Comparison of ENCODE assay signal across 16 cellular contexts in the genomic region with DNA sequence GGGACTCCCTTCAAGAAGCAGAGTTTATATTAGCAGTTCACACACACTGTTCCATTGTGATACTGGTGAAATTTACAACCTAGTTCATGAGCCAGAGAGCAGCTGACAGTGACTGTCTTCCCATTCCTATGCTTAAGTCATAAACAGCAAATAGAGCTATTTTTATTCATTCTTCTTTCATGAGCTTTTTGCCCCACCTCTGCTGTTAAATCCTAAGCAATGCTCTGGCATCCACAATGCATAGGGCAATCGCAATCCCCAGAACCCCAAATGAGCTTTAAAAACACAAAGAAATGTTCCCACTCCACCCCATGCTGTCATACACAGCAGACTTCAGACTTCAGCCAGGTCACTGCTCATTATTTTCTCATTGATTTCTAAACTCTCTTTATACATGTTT.
DNase-seq lines count a peak whose midpoint lies in the region; ATAC-seq and TF ChIP-seq lines count a peak whose summit lies in the region.
"Had no signal": no experiment of that assay in that cellular context is flagged by ENCODE, and none has a peak within 500 bp of the region (broad histone marks: within the 10 kb centered on the region; RNA-seq: fewer than 3 reads in every experiment).

No MANE protein-coding gene starts in this region.

- no peak overlapping the region for H4K91ac ChIP-seq in neuronal stem cell (ENCODE audit: low read depth, low read length, poor library complexity)

- intact Hi-C loops in Panc1 (cut with micrococcal nuclease; ENCODE audit: unreplicated experiment), result loop anchor here (10.0 kb wide), 1 partner anchor 245 kb away; no protein-coding TSS in a partner anchor
- intact Hi-C loops in gastrocnemius medialis (cut with DNase I; ENCODE audit: low total_unique reads), result loop anchor here (10.0 kb wide), 1 partner anchor 85 kb away; no protein-coding TSS in a partner anchor

- H3K4ac ChIP-seq in neuronal stem cell (ENCODE audit: low read length), result no peak overlapping the region

- H2BK15ac ChIP-seq in neuronal stem cell (ENCODE audit: low read length), result no peak overlapping the region

- H3K9ac ChIP-seq in neuronal stem cell (ENCODE audit: low read depth, low read length, poor library complexity), result no peak overlapping the region

- TF ChIP-seq CTCF in Panc1 (IDR thresholded peaks at IDR 0.05) (no peak), fibroblast of villous mesenchyme (IDR thresholded peaks at IDR 0.05; ENCODE audit: insufficient read depth, low read depth, low read length) (no peak), gastrocnemius medialis (IDR thresholded peaks at IDR 0.05 in 4 of 5, conservative IDR thresholded peaks at IDR 0.05 in 1 of 5) (no peak)

- no peak overlapping the region for H3K14ac ChIP-seq in neuronal stem cell (ENCODE audit: low read length)

- in situ Hi-C loops in Panc1 (cut with HindIII; ENCODE audit: low pct_unique_long_range_greater_than_20kb, low sequenced_read_pairs), result no loop called here
- in situ Hi-C loops in gastrocnemius medialis (cut with MboI; ENCODE audit: low sequenced_read_pairs in 4 of 4), result loop anchor here (10.0 to 25.0 kb wide), 2 partner anchors 105 to 557 kb away; no protein-coding TSS in a partner anchor

- DNase-seq in EL (peak; percentile 61), Panc1 (ENCODE audit: low read depth, low spot score) (peak; percentile 61), fibroblast of villous mesenchyme (ENCODE audit: low read depth) (peak; percentile 78), gastrocnemius medialis (no peak), hypothalamus (lab: John Stamatoyannopoulos, UW) (no peak), GM19238 (ENCODE audit: insufficient read length, low spot score) (no peak), neuronal stem cell (ENCODE audit: low spot score) (no peak)
- DNase-seq in stimulated activated naive CD8-positive, alpha-beta T cell treated with anti-CD3 and anti-CD28 coated beads, Interleukin-15, Interleukin-2, amounts not matched to agents 100 U/mL and 50 U/mL, for 24 hours, result no peak
- DNase-seq: activated CD8-positive, alpha-beta T cell treated with anti-CD3 and anti-CD28 coated beads for 36 hours; CD4-positive, alpha-beta T cell; GF-D8; Karpas-422; NCI-H2081; SHP77 treated with DMSO at 0.1 percent for 48 hours; stimulated activated CD4-positive, alpha-beta T cell treated with anti-CD3 and anti-CD28 coated beads, Interleukin-2, amount 100 ng/mL, for 24 hours had no signal

- no peak overlapping the region for H2BK12ac ChIP-seq in neuronal stem cell (ENCODE audit: low read length)

- H3K23ac ChIP-seq in neuronal stem cell (ENCODE audit: low read depth, low read length, poor library complexity), result no peak overlapping the region

- H2AK5ac ChIP-seq in neuronal stem cell (ENCODE audit: low read depth, low read length), result no peak overlapping the region

- H2BK120ac ChIP-seq in neuronal stem cell (ENCODE audit: low read depth, low read length), result no peak overlapping the region

- H3K4me1 ChIP-seq in Panc1 (ENCODE audit: control insufficient read depth, insufficient read depth, low read length) (no peaks in the 10 kb centered on the region), gastrocnemius medialis (no peaks in the 10 kb centered on the region), neuronal stem cell (ENCODE audit: control insufficient read depth in 2 of 2, insufficient read depth in 1 of 2, low read depth in 1 of 2, low read length in 2 of 2) (no peaks in the 10 kb centered on the region)

- no peak for TF ChIP-seq POLR2A in gastrocnemius medialis (IDR thresholded peaks at IDR 0.05)

- BruUV-seq in Panc1 (replicated peaks; lab: Mats Ljungman, UMichigan), result no TSS peak

- ATAC-seq in Panc1 (peak; percentile 63), gastrocnemius medialis (peak; percentile 24 to 47)
- no peak for ATAC-seq in stimulated activated naive CD8-positive, alpha-beta T cell treated with anti-CD3 and anti-CD28 coated beads, Interleukin-15, Interleukin-2, amounts not matched to agents 100 U/mL and 50 U/mL, for 24 hours
- ATAC-seq: activated CD8-positive, alpha-beta T cell treated with anti-CD3 and anti-CD28 coated beads for 36 hours; GM23338 had no signal

- no peak overlapping the region for H2AFZ ChIP-seq in neuronal stem cell (ENCODE audit: low read length)
- H2AFZ ChIP-seq: GM23338 had no signal

- H3K27me3 ChIP-seq in Panc1 (ENCODE audit: control insufficient read depth, insufficient read depth, low read length), result no peaks in the 10 kb centered on the region
- H3K27me3 ChIP-seq in gastrocnemius medialis, result no peaks in the 10 kb centered on the region
- no peaks in the 10 kb centered on the region for H3K27me3 ChIP-seq in neuronal stem cell (ENCODE audit: control insufficient read depth in 3 of 3, insufficient read depth in 3 of 3, low read depth in 1 of 3, low read length in 3 of 3)

- no peak overlapping the region for H2BK5ac ChIP-seq in neuronal stem cell (ENCODE audit: low read length)

- H4K8ac ChIP-seq in neuronal stem cell (ENCODE audit: low read depth, low read length), result no peak overlapping the region

- H3K27ac ChIP-seq in Panc1 (ENCODE audit: low read length) (no peak overlapping the region), gastrocnemius medialis (no peak overlapping the region), neuronal stem cell (replicated peaks; ENCODE audit: low read length) (no peak overlapping the region)

- H3K18ac ChIP-seq in neuronal stem cell (ENCODE audit: low read length), result no peak overlapping the region

- peaks cover 16% of the 10 kb centered on the region; the same call in 1 of the 2 replicates for H3K9me3 ChIP-seq in Panc1 (ENCODE audit: control insufficient read depth, insufficient read depth, low read depth, low read length)
- no peaks in the 10 kb centered on the region for H3K9me3 ChIP-seq in gastrocnemius medialis
- H3K9me3 ChIP-seq in neuronal stem cell (replicated peaks in 1 of 2; ENCODE audit: control insufficient read depth in 2 of 2, insufficient read depth in 1 of 2, low read depth in 1 of 2, low read length in 2 of 2), result peaks cover 0 to 6% of the 10 kb centered on the region in 2 donors

- H3K4me3 ChIP-seq in Panc1 (ENCODE audit: low read depth in 2 of 2, low read length in 2 of 2), result no peak overlapping the region
- H3K4me3 ChIP-seq in fibroblast of villous mesenchyme (ENCODE audit: low read depth, low read length), result no peak overlapping the region
- no peak overlapping the region for H3K4me3 ChIP-seq in gastrocnemius medialis
- H3K4me3 ChIP-seq in neuronal stem cell (ENCODE audit: low read length in 2 of 2), result no peak overlapping the region
- H3K4me3 ChIP-seq: GM23338 had no signal

- no peaks in the 10 kb centered on the region for H3K79me1 ChIP-seq in neuronal stem cell (ENCODE audit: low read depth, low read length)

- H3K4me2 ChIP-seq in neuronal stem cell (ENCODE audit: insufficient read depth, low read length, poor library complexity, severe bottlenecking), result no peak overlapping the region
- H3K4me2 ChIP-seq: GM23338 had no signal

- whole genome bisulfite sequencing in neuronal stem cell (ENCODE audit: extremely low coverage in 2 of 2, insufficient read length in 2 of 2, insufficient replicate concordance in 1 of 2), 2 donors, result no CpG with 5 or more reads among the region's 1 CpG

- H3K36me3 ChIP-seq in Panc1 (ENCODE audit: control insufficient read depth, insufficient read depth, low read length) (no peaks in the 10 kb centered on the region), gastrocnemius medialis (no peaks in the 10 kb centered on the region), neuronal stem cell (replicated peaks in 1 of 2; ENCODE audit: control insufficient read depth in 2 of 2, insufficient read depth in 2 of 2, low read length in 2 of 2) (no peaks in the 10 kb centered on the region)

- POLR2A ChIA-PET in Panc1 (lab: Charles Lee), result no interaction called here

- CTCF ChIA-PET in Panc1 (lab: Charles Lee), result no interaction called here

Comparison
In these comparisons a context has a peak if more than half of its experiments do, and no peak if none do; other contexts are left out.
1. DNase-seq: peak in EL (single experiment), Panc1 (single experiment) and fibroblast of villous mesenchyme (single experiment); none in gastrocnemius medialis (0 of 2), hypothalamus (0 of 51), GM19238 (single experiment), neuronal stem cell (single experiment) and stimulated activated naive CD8-positive, alpha-beta T cell treated with anti-CD3 and anti-CD28 coated beads, Interleukin-15, Interleukin-2, amounts not matched to agents 100 U/mL and 50 U/mL, for 24 hours (single experiment).